Comparison of ENCODE assay signal across 12 cellular contexts in the genomic region with DNA sequence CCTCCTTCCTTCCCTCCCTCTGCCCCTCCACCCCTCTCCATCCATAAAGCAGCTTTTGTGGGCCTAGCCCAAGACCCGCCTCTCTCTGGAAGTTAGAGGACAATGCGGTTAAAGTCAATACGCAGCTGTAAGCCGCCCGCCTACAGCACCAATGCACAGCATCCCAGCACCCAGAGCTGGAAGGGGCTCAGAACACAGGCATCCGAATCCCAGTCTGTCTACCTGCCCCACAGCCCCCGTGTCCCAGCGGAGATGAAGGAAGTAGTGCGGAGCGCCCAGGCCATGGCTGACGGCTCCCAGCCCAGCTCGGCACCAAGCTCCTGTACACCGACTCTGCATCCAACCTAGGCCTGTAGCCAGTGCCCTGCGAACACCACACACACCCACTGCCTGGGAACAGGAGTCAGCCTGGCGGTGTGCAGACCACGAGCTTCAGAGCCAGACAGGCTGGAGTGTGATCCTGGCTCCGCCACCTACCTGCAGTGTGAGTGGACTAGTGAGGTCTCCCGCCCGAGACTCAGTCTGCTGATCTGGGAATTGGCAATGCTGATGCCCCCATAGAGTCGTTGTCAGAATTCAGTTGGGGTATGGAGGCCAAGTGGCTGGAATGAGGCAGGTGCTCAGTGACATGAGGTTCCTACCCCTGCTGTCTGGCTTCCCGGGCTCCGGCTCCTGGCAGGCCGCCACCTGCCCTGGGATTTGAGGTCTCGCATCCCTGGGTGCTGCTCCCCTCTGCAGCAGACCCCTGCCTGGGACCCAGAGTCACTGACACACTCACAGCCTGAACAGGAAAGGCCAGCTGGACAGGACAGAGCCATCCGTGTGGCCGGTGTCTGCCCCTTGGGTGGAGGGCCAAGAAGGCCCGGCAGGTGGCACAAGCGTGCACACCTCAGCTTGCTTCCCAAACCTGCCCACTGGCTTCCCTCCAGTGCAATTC. TPM values are rescaled to one million over a fixed set of nuclear protein-coding genes. Genes with fewer than 3 reads are reported as not detected.
DNase-seq lines count a peak whose midpoint lies in the region; ATAC-seq and TF ChIP-seq lines count a peak whose summit lies in the region.
"Had no signal": no experiment of that assay in that cellular context is flagged by ENCODE, and none has a peak within 500 bp of the region (broad histone marks: within the 10 kb centered on the region; RNA-seq: fewer than 3 reads in every experiment).

No MANE protein-coding gene starts in this region.

- H3K27ac ChIP-seq in Panc1 (ENCODE audit: low read length) (no peak overlapping the region), sigmoid colon (no peak overlapping the region)

- ATAC-seq in Panc1: peak; percentile 86
- no peak for ATAC-seq in HG02870 (IDR thresholded peaks at IDR 0.05; ENCODE audit: unreplicated experiment)
- no peak for ATAC-seq in GM21529 (IDR thresholded peaks at IDR 0.05; ENCODE audit: unreplicated experiment)

- TF ChIP-seq EP300 in sigmoid colon (IDR thresholded peaks at IDR 0.05): no peak

- no TSS peak for BruUV-seq in Panc1 (replicated peaks; lab: Mats Ljungman, UMichigan)

- no peak overlapping the region for H3K27ac Mint-ChIP-seq in glutamatergic neuron (ENCODE audit: unreplicated experiment)
- H3K27ac Mint-ChIP-seq: activated naive CD4-positive, alpha-beta T cell treated with anti-CD3 and anti-CD28 coated beads for 36 hours had no signal

- no peaks in the 10 kb centered on the region for H3K27me3 ChIP-seq in Panc1 (ENCODE audit: control insufficient read depth, insufficient read depth, low read length)
- H3K27me3 ChIP-seq in sigmoid colon: no peaks in the 10 kb centered on the region
- H3K27me3 ChIP-seq: MG63 had no signal

- DNase-seq in NCI-H82 (lab: John Stamatoyannopoulos, UW): peak; percentile 44
- DNase-seq in NCI-H82 treated with DMSO at 0.1 percent for 48 hours (lab: John Stamatoyannopoulos, UW; ENCODE audit: unreplicated experiment): no peak
- no peak for DNase-seq in Panc1 (ENCODE audit: low read depth, low spot score)
- peak; percentile 13 for DNase-seq in glutamatergic neuron
- peak; percentile 59 for DNase-seq in sigmoid colon
- DNase-seq in NAMALWA (ENCODE audit: low spot score): no peak
- DNase-seq: MG63; stimulated activated CD4-positive, alpha-beta T cell treated with anti-CD3 and anti-CD28 coated beads, Interleukin-15, amount 100 ng/mL, for 24 hours; stimulated activated naive CD4-positive, alpha-beta T cell had no signal

- TF ChIP-seq POLR2A in sigmoid colon (IDR thresholded peaks at IDR 0.05): no peak

- peaks cover 7% of the 10 kb centered on the region for H3K9me3 Mint-ChIP-seq in glutamatergic neuron (ENCODE audit: unreplicated experiment)
- H3K9me3 Mint-ChIP-seq: activated naive CD4-positive, alpha-beta T cell treated with anti-CD3 and anti-CD28 coated beads for 36 hours had no signal

- WGBS in sigmoid colon, 2 donors: 73 to 86% methylated on average over 28 of the region's 28 CpGs

- peak; percentile 89 for TF ChIP-seq CTCF in Panc1 (IDR thresholded peaks at IDR 0.05)
- TF ChIP-seq CTCF in glutamatergic neuron (IDR thresholded peaks at IDR 0.05; ENCODE audit: partially characterized antibody, unreplicated experiment): no peak
- TF ChIP-seq CTCF in sigmoid colon (IDR thresholded peaks at IDR 0.05): no peak

- H3K36me3 Mint-ChIP-seq in glutamatergic neuron (ENCODE audit: unreplicated experiment): no peaks in the 10 kb centered on the region

- H3K4me3 Mint-ChIP-seq in glutamatergic neuron (ENCODE audit: unreplicated experiment): no peak overlapping the region
- H3K4me3 Mint-ChIP-seq: activated naive CD4-positive, alpha-beta T cell treated with anti-CD3 and anti-CD28 coated beads for 36 hours had no signal

- H3K9me3 ChIP-seq in Panc1 (ENCODE audit: control insufficient read depth, insufficient read depth, low read depth, low read length) (no peaks in the 10 kb centered on the region), sigmoid colon (no peaks in the 10 kb centered on the region)
- H3K9me3 ChIP-seq: MG63 had no signal

- CTCF ChIA-PET in Panc1 (lab: Charles Lee): interaction anchor here (0.7 to 1.5 kb wide), 6 partner anchors 9 to 354 kb away, joined by 3 to 11 read pairs (median 3); a partner anchor contains a TSS

- no peaks in the 10 kb centered on the region for H3K36me3 ChIP-seq in Panc1 (ENCODE audit: control insufficient read depth, insufficient read depth, low read length)
- no peaks in the 10 kb centered on the region for H3K36me3 ChIP-seq in sigmoid colon
- H3K36me3 ChIP-seq: MG63 had no signal

- H3K4me1 ChIP-seq in Panc1 (ENCODE audit: control insufficient read depth, insufficient read depth, low read length) (no peaks in the 10 kb centered on the region), sigmoid colon (no peaks in the 10 kb centered on the region)

- in situ Hi-C loops in Panc1 (cut with HindIII; ENCODE audit: low pct_unique_long_range_greater_than_20kb, low sequenced_read_pairs): no loop called here

- peaks cover 10% of the 10 kb centered on the region for H3K27me3 Mint-ChIP-seq in glutamatergic neuron (ENCODE audit: unreplicated experiment)

- POLR2A ChIA-PET in Panc1 (lab: Charles Lee): no interaction called here

- no peak overlapping the region for H3K4me3 ChIP-seq in Panc1 (ENCODE audit: low read depth in 2 of 2, low read length in 2 of 2)
- H3K4me3 ChIP-seq in sigmoid colon: no peak overlapping the region
- H3K4me3 ChIP-seq: MG63 had no signal

- intact Hi-C loops in Panc1 (cut with micrococcal nuclease; ENCODE audit: unreplicated experiment) (no loop called here), sigmoid colon (cut with DNase I) (no loop called here)

- peaks cover 14% of the 10 kb centered on the region for H3K4me1 Mint-ChIP-seq in glutamatergic neuron (ENCODE audit: low read depth, unreplicated experiment)

RNA-seq across cellular contexts. Expression of a gene that starts 45.1 kb away (rescaled TPM):
- total RNA-seq in Panc1 (2021; ENCODE audit: unreplicated experiment) (73.1 TPM), glutamatergic neuron (ENCODE audit: unreplicated experiment) (104 TPM), sigmoid colon (100 to 1,000 TPM in 3 of 4 donors, 10 to 100 TPM in 1; 64.1 to 144 (median 117) TPM)
- 89.7 TPM for polyA plus RNA-seq in Panc1 (2012; ENCODE audit: insufficient read length)
- polyA plus RNA-seq in sigmoid colon: 10 to 100 TPM; 34.3 to 41.4 (median 37.5) TPM

Comparison
In these comparisons a context has a peak if more than half of its experiments do, and no peak if none do; other contexts are left out.
1. DNase-seq: peak in NCI-H82 (single experiment), glutamatergic neuron (single experiment) and sigmoid colon (single experiment); none in NCI-H82 treated with DMSO at 0.1 percent for 48 hours (single experiment), Panc1 (single experiment) and NAMALWA (single experiment).